In genomic region chr12:98593351-98594049, GRCh38 we compare ENCODE assay signal across 8 cellular contexts. TPM values are rescaled to one million over a fixed set of nuclear protein-coding genes. Genes with fewer than 3 reads are reported as not detected.
DNase-seq lines count a peak whose midpoint lies in the region; ATAC-seq and TF ChIP-seq lines count a peak whose summit lies in the region.

Gene SLC25A3 (plus strand): TSS chr12:98593686. CDS start chr12:98593979, 293 bp downstream.

- no peaks in the 10 kb centered on the region for H3K27me3 Mint-ChIP-seq in T-helper 2 cell treated with Interferon-gamma antibody and Interleukin-4, amounts not matched to agents 5 μg/mL and 100 μg/mL, for 36 hours (ENCODE audit: low read depth)

- H3K27me3 ChIP-seq in ascending aorta (no peaks in the 10 kb centered on the region), right cardiac atrium (ENCODE audit: control insufficient read depth, insufficient read depth) (no peaks in the 10 kb centered on the region), vagina (no peaks in the 10 kb centered on the region)

- intact Hi-C loops in ascending aorta (cut with DNase I), result loop anchor here (1.0 to 5.0 kb wide), 4 partner anchors 52 to 1549 kb away; partner anchors contain the start of genes APAF1 and BLTP3B
- intact Hi-C loops in right cardiac atrium (cut with DNase I), result loop anchor here in 2 of 4 donors (10.0 kb wide), 1 partner anchor 51 kb away; the partner anchor contains the start of genes APAF1 (in 2 of the 2) and IKBIP (in 2 of the 2)
- intact Hi-C loops in vagina (cut with DNase I), result loop anchor here (10.0 kb wide), 1 partner anchor 51 kb away; the partner anchor contains the start of genes APAF1 and IKBIP

- under 1% methylated on average over 67 of the region's 67 CpGs for WGBS in right cardiac atrium

- H3K9me3 Mint-ChIP-seq in T-helper 2 cell treated with Interferon-gamma antibody and Interleukin-4, amounts not matched to agents 5 μg/mL and 100 μg/mL, for 36 hours, result no peaks in the 10 kb centered on the region

- DNase-seq in NCI-H1930 (lab: John Stamatoyannopoulos, UW), result peak; percentile 93 to 94
- peak; percentile 93 for DNase-seq in T-helper 2 cell treated with Interferon-gamma antibody and Interleukin-4, amounts not matched to agents 5 μg/mL and 100 μg/mL, for 36 hours (ENCODE audit: low spot score)
- DNase-seq in ascending aorta (ENCODE audit: low spot score in 2 of 2), result peak; percentile 92 to 98
- DNase-seq in right cardiac atrium, result peak; percentile 98 to 99 (median 99)
- DNase-seq in putamen (ENCODE audit: low spot score), result peak; percentile 99
- peak; percentile 98 to 99 for DNase-seq in vagina (ENCODE audit: extremely low spot score in 2 of 2)

- TF ChIP-seq CTCF in ascending aorta (IDR thresholded peaks at IDR 0.05), result no peak
- TF ChIP-seq CTCF in vagina (IDR thresholded peaks at IDR 0.05), result no peak

- H3K36me3 Mint-ChIP-seq in T-helper 2 cell treated with Interferon-gamma antibody and Interleukin-4, amounts not matched to agents 5 μg/mL and 100 μg/mL, for 36 hours (ENCODE audit: low read depth), result peaks cover 43% of the 10 kb centered on the region

- peak within 1 kb of the TSS; percentile 97 to 98 for H3K27ac ChIP-seq in ascending aorta
- H3K27ac ChIP-seq in right cardiac atrium (ENCODE audit: low read length), result peak within 1 kb of the TSS; percentile 98
- peak within 1 kb of the TSS; percentile 99 for H3K27ac ChIP-seq in vagina

- H3K4me1 ChIP-seq in ascending aorta (peaks cover 0 to 11% of the 10 kb centered on the region in 2 donors), right cardiac atrium (ENCODE audit: control insufficient read depth, insufficient read depth, low read length) (no peaks in the 10 kb centered on the region), vagina (peaks cover 18% of the 10 kb centered on the region)

- TF ChIP-seq POLR2A in vagina (IDR thresholded peaks at IDR 0.05), result peak in 1 of 2 donors; percentile 92

- peaks cover 25% of the 10 kb centered on the region for H3K4me1 Mint-ChIP-seq in T-helper 2 cell treated with Interferon-gamma antibody and Interleukin-4, amounts not matched to agents 5 μg/mL and 100 μg/mL, for 36 hours (ENCODE audit: low read depth)

- H3K36me3 ChIP-seq in ascending aorta (peaks cover 17 to 19% of the 10 kb centered on the region in 2 donors), vagina (peaks cover 0 to 13% of the 10 kb centered on the region in 2 donors)

- no peaks in the 10 kb centered on the region for H3K9me3 ChIP-seq in ascending aorta
- H3K9me3 ChIP-seq in right cardiac atrium (ENCODE audit: control insufficient read depth, low read length), result no peaks in the 10 kb centered on the region
- H3K9me3 ChIP-seq in vagina, result no peaks in the 10 kb centered on the region

- H3K4me3 ChIP-seq in ascending aorta (peak within 1 kb of the TSS; percentile 91 to 99), right cardiac atrium (ENCODE audit: low read length) (peak within 1 kb of the TSS; percentile 82), vagina (peak within 1 kb of the TSS; percentile 73 to 99)

- peak within 1 kb of the TSS; percentile 94 for H3K4me3 Mint-ChIP-seq in T-helper 2 cell treated with Interferon-gamma antibody and Interleukin-4, amounts not matched to agents 5 μg/mL and 100 μg/mL, for 36 hours

- peak; percentile 99 for ATAC-seq in GM18502 (IDR thresholded peaks at IDR 0.05; ENCODE audit: poor library complexity, unreplicated experiment)
- peak; percentile 99 for ATAC-seq in HG02970 (IDR thresholded peaks at IDR 0.05; ENCODE audit: low FRiP score, unreplicated experiment)
- peak; percentile 99 to 100 for ATAC-seq in right cardiac atrium

- H3K27ac Mint-ChIP-seq in T-helper 2 cell treated with Interferon-gamma antibody and Interleukin-4, amounts not matched to agents 5 μg/mL and 100 μg/mL, for 36 hours, result peak within 1 kb of the TSS; percentile 98

RNA-seq across cellular contexts. Expression of gene SLC25A3, which starts in this region (rescaled TPM):
- total RNA-seq in ascending aorta, result 437 TPM
- total RNA-seq in right cardiac atrium, result 1,000 to 10,000 TPM in 3 of 4 donors, 100 to 1,000 TPM in 1; 961 to 1,212 (median 1,085) TPM
- polyA plus RNA-seq in right cardiac atrium, result 1,403 TPM
- 281 TPM for total RNA-seq in vagina

Comparison
In these comparisons a context has a peak if more than half of its experiments do, and no peak if none do; other contexts are left out.
1. Peak in every context shown above with its lines: DNase-seq, ATAC-seq, H3K4me3 ChIP-seq and H3K27ac ChIP-seq.